ENCODE assay signal across 9 cellular contexts in the genomic region with DNA sequence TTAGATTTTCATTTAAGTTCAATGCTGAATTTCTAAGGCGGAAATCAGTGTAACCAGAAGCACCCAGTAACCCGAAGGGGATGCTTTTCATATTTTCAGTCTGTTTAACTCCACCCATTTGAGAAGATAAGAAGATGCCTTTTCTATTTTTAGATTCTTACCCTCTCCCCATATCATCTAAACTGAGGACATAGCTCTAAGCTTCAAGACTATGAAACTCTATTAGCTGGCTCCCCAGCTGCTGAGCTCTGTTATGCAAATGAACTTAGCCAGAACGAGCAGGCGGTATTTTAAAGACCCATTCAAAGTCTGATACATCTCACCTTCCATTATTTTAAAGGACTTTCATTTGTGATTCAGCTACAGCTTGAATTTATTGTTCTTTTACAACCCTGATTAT. TPM values are rescaled to one million over a fixed set of nuclear protein-coding genes. Genes with fewer than 3 reads are reported as not detected.
DNase-seq lines count a peak whose midpoint lies in the region; ATAC-seq, FAIRE-seq and TF ChIP-seq lines count a peak whose summit lies in the region.
"Had no signal": no experiment of that assay in that cellular context is flagged by ENCODE, and none has a peak within 500 bp of the region (broad histone marks: within the 10 kb centered on the region; RNA-seq: fewer than 3 reads in every experiment).

No MANE protein-coding gene starts in this region.

- no peaks in the 10 kb centered on the region for H3K27me3 Mint-ChIP-seq in stimulated activated naive CD8-positive, alpha-beta T cell treated with anti-CD3 and anti-CD28 coated beads, Interleukin-15, Interleukin-2, amounts not matched to agents 100 ng/mL and 50 ng/mL, for 24 hours

- H3K36me3 ChIP-seq in MM.1S (replicated peaks; ENCODE audit: insufficient read depth, low read length) (no peaks in the 10 kb centered on the region), fibroblast of lung (ENCODE audit: control insufficient read depth, insufficient read depth, low read length) (no peaks in the 10 kb centered on the region), body of pancreas (replicated peaks in 1 of 2; ENCODE audit: insufficient read depth in 1 of 2, low read depth in 2 of 2) (no peaks in the 10 kb centered on the region)

- peaks cover 98% of the 10 kb centered on the region for H3K4me1 Mint-ChIP-seq in stimulated activated naive CD8-positive, alpha-beta T cell treated with anti-CD3 and anti-CD28 coated beads, Interleukin-15, Interleukin-2, amounts not matched to agents 100 ng/mL and 50 ng/mL, for 24 hours (ENCODE audit: low read depth)

- H3K27ac ChIP-seq in MM.1S (ENCODE audit: low read length) = peak overlapping the region; percentile 80
- no peak overlapping the region for H3K27ac ChIP-seq in fibroblast of lung (ENCODE audit: insufficient read depth, low read length)
- peak overlapping the region in 1 of 4 donors; percentile 56 for H3K27ac ChIP-seq in body of pancreas

- peak overlapping the region; percentile 86 for H3K27ac Mint-ChIP-seq in stimulated activated naive CD8-positive, alpha-beta T cell treated with anti-CD3 and anti-CD28 coated beads, Interleukin-15, Interleukin-2, amounts not matched to agents 100 ng/mL and 50 ng/mL, for 24 hours

- TF ChIP-seq CTCF in MM.1S (IDR thresholded peaks at IDR 0.05; ENCODE audit: low read length) (no peak), fibroblast of lung (conservative IDR thresholded peaks at IDR 0.05 in 1 of 2, IDR thresholded peaks at IDR 0.05 in 1 of 2; ENCODE audit: low read depth in 1 of 2, low read length in 2 of 2) (no peak), body of pancreas (IDR thresholded peaks at IDR 0.05) (no peak), D721Med (IDR thresholded peaks at IDR 0.05; ENCODE audit: insufficient read depth, missing control alignments) (no peak)

- peaks cover 45% of the 10 kb centered on the region for H3F3A ChIP-seq in MM.1S (ENCODE audit: insufficient read depth, low read length)

- H3K9me2 ChIP-seq in MM.1S (replicated peaks; ENCODE audit: insufficient read depth, low read length) = no peaks in the 10 kb centered on the region

- H3K9me3 ChIP-seq in MM.1S (replicated peaks; ENCODE audit: insufficient read depth, low read length) = no peaks in the 10 kb centered on the region
- H3K9me3 ChIP-seq in fibroblast of lung (ENCODE audit: control insufficient read depth, insufficient read depth, low read depth, low read length) = no peaks in the 10 kb centered on the region
- H3K9me3 ChIP-seq in body of pancreas = no peaks in the 10 kb centered on the region

- H3K9ac ChIP-seq in MM.1S (ENCODE audit: low read length) (peak overlapping the region; percentile 59), fibroblast of lung (ENCODE audit: insufficient read depth, low read length) (no peak overlapping the region)

- peaks cover 71% of the 10 kb centered on the region for H3K4me1 ChIP-seq in MM.1S (ENCODE audit: low read length)
- peaks cover 23% of the 10 kb centered on the region for H3K4me1 ChIP-seq in fibroblast of lung (ENCODE audit: control insufficient read depth, extremely low read depth, insufficient read depth, low read length)
- H3K4me1 ChIP-seq in body of pancreas = peaks cover 34% of the 10 kb centered on the region

- ATAC-seq in GM18511 (IDR thresholded peaks at IDR 0.05; ENCODE audit: unreplicated experiment) (peak; percentile 84), GM21825 (IDR thresholded peaks at IDR 0.05; ENCODE audit: unreplicated experiment) (peak; percentile 80), body of pancreas (no peak)

- intact Hi-C loops in body of pancreas (cut with DNase I) = no loop called here

- no peaks in the 10 kb centered on the region for H4K20me1 ChIP-seq in MM.1S (ENCODE audit: insufficient read depth, low read length)
- H4K20me1 ChIP-seq in fibroblast of lung (ENCODE audit: control insufficient read depth, extremely low read depth, insufficient read depth, low read length) = no peaks in the 10 kb centered on the region

- peak; percentile 97 for DNase-seq in MM.1S
- peak in 1 of 2 donors; percentile 80 for DNase-seq in fibroblast of lung (ENCODE audit: low read depth in 2 of 2)
- no peak for DNase-seq in HPDE6-E6E7 (ENCODE audit: extremely low spot score)
- no peak for DNase-seq in body of pancreas
- DNase-seq in D721Med (ENCODE audit: insufficient read length, low spot score) = no peak

- H3K9me3 Mint-ChIP-seq in stimulated activated naive CD8-positive, alpha-beta T cell treated with anti-CD3 and anti-CD28 coated beads, Interleukin-15, Interleukin-2, amounts not matched to agents 100 ng/mL and 50 ng/mL, for 24 hours = no peaks in the 10 kb centered on the region

- peak overlapping the region; percentile 98 for H3K4me2 ChIP-seq in MM.1S (ENCODE audit: low read depth, low read length)
- peak overlapping the region; percentile 3 for H3K4me2 ChIP-seq in fibroblast of lung (ENCODE audit: extremely low read depth, insufficient read depth, low read length)

- H3K27me3 ChIP-seq in MM.1S (replicated peaks; ENCODE audit: insufficient read depth, low read length) (no peaks in the 10 kb centered on the region), fibroblast of lung (ENCODE audit: control insufficient read depth, insufficient read depth, low read length) (no peaks in the 10 kb centered on the region), body of pancreas (no peaks in the 10 kb centered on the region)

- H3K36me3 Mint-ChIP-seq in stimulated activated naive CD8-positive, alpha-beta T cell treated with anti-CD3 and anti-CD28 coated beads, Interleukin-15, Interleukin-2, amounts not matched to agents 100 ng/mL and 50 ng/mL, for 24 hours (ENCODE audit: low read depth) = peaks cover 38% of the 10 kb centered on the region

- H3K4me3 Mint-ChIP-seq in stimulated activated naive CD8-positive, alpha-beta T cell treated with anti-CD3 and anti-CD28 coated beads, Interleukin-15, Interleukin-2, amounts not matched to agents 100 ng/mL and 50 ng/mL, for 24 hours = peak overlapping the region; percentile 40

- WGBS in body of pancreas, 2 donors = 81 to 84% methylated on average over 4 of the region's 4 CpGs

- H3K4me3 ChIP-seq in MM.1S (ENCODE audit: low read length) (peak overlapping the region; percentile 56), fibroblast of lung (replicated peaks in 1 of 4; ENCODE audit: control extremely low read depth in 1 of 4, insufficient read depth in 1 of 4, low read depth in 3 of 4, low read length in 4 of 4) (no peak overlapping the region), body of pancreas (no peak overlapping the region)

- H2AFZ ChIP-seq in MM.1S (ENCODE audit: low read length) = no peak overlapping the region
- H2AFZ ChIP-seq in fibroblast of lung (ENCODE audit: low read length) = no peak overlapping the region

- H3K79me2 ChIP-seq in MM.1S (ENCODE audit: low read length) = peaks cover 90% of the 10 kb centered on the region
- H3K79me2 ChIP-seq in fibroblast of lung (ENCODE audit: control insufficient read depth, insufficient read depth, low read length) = peaks cover 95% of the 10 kb centered on the region

- no peak for FAIRE-seq in D721Med (lab: Jason Lieb, UNC)
- FAIRE-seq: islet of Langerhans had no signal

- no peak for TF ChIP-seq POLR2A in body of pancreas (IDR thresholded peaks at IDR 0.05)

RNA-seq across cellular contexts. Expression of gene CDC42EP3, which starts 16.5 kb away (rescaled TPM):
- 5.6 and 19.2 TPM in 2 replicates for total RNA-seq in fibroblast of lung
- 103 and 328 TPM in 2 replicates for polyA plus RNA-seq in fibroblast of lung
- 43.4 and 145 TPM in 2 replicates for polyA plus RNA-seq in fibroblast of lung (2012)
- polyA minus RNA-seq in fibroblast of lung (ENCODE audit: low replicate concordance) = 170 and 335 TPM in 2 replicates
- 1 to 10 TPM; 5.3 to 7.8 TPM for total RNA-seq in body of pancreas
